Comparison of ENCODE assay signal across 2 cellular contexts in the genomic region with DNA sequence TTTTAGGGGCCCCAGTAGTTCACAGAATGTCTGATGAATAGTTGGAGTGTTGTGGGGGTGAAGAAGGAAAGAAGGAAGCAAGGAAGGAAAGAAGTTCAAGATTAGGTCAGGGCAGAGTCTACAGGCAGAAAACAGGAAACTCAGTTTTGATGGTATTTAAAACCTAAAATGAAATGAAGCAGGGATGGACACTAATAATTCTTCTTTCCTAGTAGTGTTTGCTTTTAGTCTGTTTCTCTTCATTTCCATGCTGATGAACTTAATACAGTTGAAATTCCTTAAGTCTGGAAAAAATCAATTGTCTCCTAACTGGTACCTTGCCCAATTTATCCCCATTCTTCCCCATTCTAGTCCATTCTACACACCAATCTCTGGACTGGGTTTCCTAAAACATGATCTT.
TF ChIP-seq lines count a peak whose summit lies in the region.

No MANE protein-coding gene starts in this region.

TF ChIP-seq in GM23338, 12 proteins besides CTCF, POLR2A, EP300 and RAD21:
- TF ChIP-seq STAT1 (IDR thresholded peaks at IDR 0.05; ENCODE audit: unreplicated experiment) (no peak), EZH2phosphoT487 (IDR thresholded peaks at IDR 0.05; ENCODE audit: unreplicated experiment) (no peak), ZNF114 (CRISPR knock-in tag; IDR thresholded peaks at IDR 0.05) (no peak)
- TF ChIP-seq, protein P1, sequence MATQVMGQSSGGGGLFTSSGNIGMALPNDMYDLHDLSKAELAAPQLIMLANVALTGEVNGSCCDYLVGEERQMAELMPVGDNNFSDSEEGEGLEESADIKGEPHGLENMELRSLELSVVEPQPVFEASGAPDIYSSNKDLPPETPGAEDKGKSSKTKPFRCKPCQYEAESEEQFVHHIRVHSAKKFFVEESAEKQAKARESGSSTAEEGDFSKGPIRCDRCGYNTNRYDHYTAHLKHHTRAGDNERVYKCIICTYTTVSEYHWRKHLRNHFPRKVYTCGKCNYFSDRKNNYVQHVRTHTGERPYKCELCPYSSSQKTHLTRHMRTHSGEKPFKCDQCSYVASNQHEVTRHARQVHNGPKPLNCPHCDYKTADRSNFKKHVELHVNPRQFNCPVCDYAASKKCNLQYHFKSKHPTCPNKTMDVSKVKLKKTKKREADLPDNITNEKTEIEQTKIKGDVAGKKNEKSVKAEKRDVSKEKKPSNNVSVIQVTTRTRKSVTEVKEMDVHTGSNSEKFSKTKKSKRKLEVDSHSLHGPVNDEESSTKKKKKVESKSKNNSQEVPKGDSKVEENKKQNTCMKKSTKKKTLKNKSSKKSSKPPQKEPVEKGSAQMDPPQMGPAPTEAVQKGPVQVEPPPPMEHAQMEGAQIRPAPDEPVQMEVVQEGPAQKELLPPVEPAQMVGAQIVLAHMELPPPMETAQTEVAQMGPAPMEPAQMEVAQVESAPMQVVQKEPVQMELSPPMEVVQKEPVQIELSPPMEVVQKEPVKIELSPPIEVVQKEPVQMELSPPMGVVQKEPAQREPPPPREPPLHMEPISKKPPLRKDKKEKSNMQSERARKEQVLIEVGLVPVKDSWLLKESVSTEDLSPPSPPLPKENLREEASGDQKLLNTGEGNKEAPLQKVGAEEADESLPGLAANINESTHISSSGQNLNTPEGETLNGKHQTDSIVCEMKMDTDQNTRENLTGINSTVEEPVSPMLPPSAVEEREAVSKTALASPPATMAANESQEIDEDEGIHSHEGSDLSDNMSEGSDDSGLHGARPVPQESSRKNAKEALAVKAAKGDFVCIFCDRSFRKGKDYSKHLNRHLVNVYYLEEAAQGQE (IDR thresholded peaks at IDR 0.05; ENCODE audit: unreplicated experiment): no peak

TF ChIP-seq in H1, 55 proteins besides CTCF, POLR2A, EP300 and RAD21:
- TF ChIP-seq SIRT6 (IDR thresholded peaks at IDR 0.05; ENCODE audit: low read length) (no peak), KDM4A (IDR thresholded peaks at IDR 0.05; ENCODE audit: low read depth, low read length, severe bottlenecking) (no peak), FOSL1 (IDR thresholded peaks at IDR 0.05; ENCODE audit: insufficient read depth, low read depth, low read length) (no peak), BRCA1 (IDR thresholded peaks at IDR 0.05; ENCODE audit: low read depth, low read length) (no peak), POLR2AphosphoS5 (IDR thresholded peaks at IDR 0.05; ENCODE audit: low read depth, low read length) (no peak), CEBPB (IDR thresholded peaks at IDR 0.05; ENCODE audit: low read depth, low read length) (no peak), NRF1 (IDR thresholded peaks at IDR 0.05; ENCODE audit: low read depth, low read length) (no peak), EZH2 (IDR thresholded peaks at IDR 0.05; ENCODE audit: low read depth, low read length, severe bottlenecking) (no peak), CHD2 (IDR thresholded peaks at IDR 0.05; ENCODE audit: low read length) (no peak), EGR1 (IDR thresholded peaks at IDR 0.05; ENCODE audit: borderline replicate concordance, low read depth, low read length) (no peak), TAF1 (IDR thresholded peaks at IDR 0.05; ENCODE audit: low read depth, low read length) (no peak), CHD1 (IDR thresholded peaks at IDR 0.05; ENCODE audit: low read depth, low read length) (no peak), ASH2L (IDR thresholded peaks at IDR 0.05; ENCODE audit: low read length) (no peak), RBBP5 (IDR thresholded peaks at IDR 0.05; ENCODE audit: borderline replicate concordance, low read depth, low read length) (no peak), SIX5 (IDR thresholded peaks at IDR 0.05; ENCODE audit: low read depth, low read length) (no peak), ATF3 (IDR thresholded peaks at IDR 0.05; ENCODE audit: insufficient read depth, low read depth, low read length) (no peak), MAFK (IDR thresholded peaks at IDR 0.05; ENCODE audit: low read depth, low read length) (no peak), RFX5 (IDR thresholded peaks at IDR 0.05; ENCODE audit: borderline replicate concordance, low read depth, low read length) (no peak)
